Comparison of ENCODE assay signal across 23 cellular contexts in genomic region chr6:135640048-135640447, GRCh38.
"Had no signal": no experiment of that assay in that cellular context is flagged by ENCODE, and none has a peak within 500 bp of the region (broad histone marks: within the 10 kb centered on the region; RNA-seq: fewer than 3 reads in every experiment).

No MANE protein-coding gene starts in this region.

- H3K36me3 ChIP-seq: gastrocnemius medialis, left ventricle myocardium inferior, right atrium auricular region, spleen, suprapubic skin, tibial artery, upper lobe of right lung, WERI-Rb-1 had no signal

- H3K4me1 ChIP-seq: gastrocnemius medialis, left ventricle myocardium inferior, right atrium auricular region, spleen, suprapubic skin, tibial artery, upper lobe of right lung had no signal

- H3K9me3 Mint-ChIP-seq: effector memory CD8-positive, alpha-beta T cell; natural killer cell had no signal

- H3K4me2 ChIP-seq: hepatocyte had no signal

- H3K36me3 Mint-ChIP-seq: natural killer cell had no signal

- DNase-seq: activated CD4-positive, alpha-beta T cell treated with anti-CD3 and anti-CD28 coated beads, Interleukin-2, amount 50 U/mL, for 4 hours; activated CD4-positive, CD25-positive, alpha-beta regulatory T cell treated with anti-CD3 and anti-CD28 coated beads, Interleukin-2, amount 50 U/mL, for 72 hours; activated CD8-positive, alpha-beta memory T cell treated with anti-CD3 and anti-CD28 coated beads, Interleukin-2, amount 50 U/mL, for 4 hours; activated gamma-delta T cell treated with Interleukin-2 at 50 U/mL for 16 hours; amygdala; cortex of kidney; effector memory CD8-positive, alpha-beta T cell; erythroblast; gastrocnemius medialis; islet precursor cell; left ventricle myocardium inferior; mesendoderm; natural killer cell; spleen; stimulated activated CD4-positive, alpha-beta T cell treated with anti-CD3 and anti-CD28 coated beads, Interleukin-2, amount 100 ng/mL, for 48 hours; T1000; tibial artery; upper lobe of right lung; WERI-Rb-1 had no signal

- H3K27me3 ChIP-seq: gastrocnemius medialis, hepatocyte, right atrium auricular region, spleen, suprapubic skin, tibial artery, upper lobe of right lung had no signal

- H3K4me3 Mint-ChIP-seq: effector memory CD8-positive, alpha-beta T cell; natural killer cell had no signal

- H3K27ac Mint-ChIP-seq: effector memory CD8-positive, alpha-beta T cell; natural killer cell had no signal

- H3K79me2 ChIP-seq: hepatocyte had no signal

- H2AFZ ChIP-seq: hepatocyte had no signal

- H3K27ac ChIP-seq: gastrocnemius medialis, hepatocyte, left ventricle myocardium inferior, right atrium auricular region, spleen, suprapubic skin, tibial artery, upper lobe of right lung, WERI-Rb-1 had no signal

- ATAC-seq: effector memory CD8-positive, alpha-beta T cell; gastrocnemius medialis; natural killer cell; upper lobe of right lung had no signal

- H3K4me3 ChIP-seq: gastrocnemius medialis, hepatocyte, left ventricle myocardium inferior, lung, right atrium auricular region, spleen, suprapubic skin, tibial artery, upper lobe of right lung had no signal
